Comparison of ENCODE assay signal across 8 cellular contexts in genomic region chr11:57741132-57742086, GRCh38. TPM values are rescaled to one million over a fixed set of nuclear protein-coding genes. Genes with fewer than 3 reads are reported as not detected.
DNase-seq lines count a peak whose midpoint lies in the region; ATAC-seq and TF ChIP-seq lines count a peak whose summit lies in the region.

Gene SELENOH (plus strand): TSS chr11:57741491. CDS start chr11:57741596, 105 bp downstream.

- H3K27me3 Mint-ChIP-seq in IgD-negative memory B cell = no peaks in the 10 kb centered on the region

- no peaks in the 10 kb centered on the region for H3K9me3 Mint-ChIP-seq in IgD-negative memory B cell

- intact Hi-C loops in mucosa of descending colon (cut with DNase I, micrococcal nuclease) = loop anchor here in 1 of 2 donors (5.0 kb wide), 1 partner anchor 61 kb away; no protein-coding TSS in a partner anchor

- H3K36me3 Mint-ChIP-seq in IgD-negative memory B cell = peaks cover 4% of the 10 kb centered on the region

- DNase-seq in DMS 273 treated with DMSO at 0.1 percent for 48 hours (lab: John Stamatoyannopoulos, UW) (peak; percentile 92), OCI-M2 (lab: John Stamatoyannopoulos, UW; ENCODE audit: unreplicated experiment) (peak; percentile 76), activated T-cell treated with anti-CD3 and anti-CD28 coated beads for 48 hours (ENCODE audit: low read depth) (peak; percentile 94), epithelial cell of prostate (ENCODE audit: low read depth, low spot score) (peak; percentile 82), mucosa of descending colon (peak; percentile 95 to 98 (median 97))
- peak; percentile 95 for DNase-seq in stimulated activated CD8-positive, alpha-beta memory T cell treated with anti-CD3 and anti-CD28 coated beads, Interleukin-4, amount 100 ng/mL, for 24 hours (ENCODE audit: low read depth)

- H3K27ac Mint-ChIP-seq in IgD-negative memory B cell = peak within 1 kb of the TSS; percentile 96 to 99 (median 99)

- H3K4me1 Mint-ChIP-seq in IgD-negative memory B cell = peaks cover 12 to 30% (median 21%) of the 10 kb centered on the region in 3 donors

- no peak for TF ChIP-seq CTCF in mucosa of descending colon (IDR thresholded peaks at IDR 0.05)

- peaks cover 11% of the 10 kb centered on the region for H3K4me1 ChIP-seq in mucosa of descending colon (ENCODE audit: low read depth)

- H3K4me3 ChIP-seq in mucosa of descending colon = peak within 1 kb of the TSS; percentile 64

- H3K4me3 Mint-ChIP-seq in IgD-negative memory B cell = peak within 1 kb of the TSS; percentile 95 to 100 (median 98)

- H3K27ac ChIP-seq in epithelial cell of prostate = peak within 1 kb of the TSS; percentile 71

- ATAC-seq in GM21529 (IDR thresholded peaks at IDR 0.05; ENCODE audit: unreplicated experiment) (peak; percentile 91), mucosa of descending colon (peak; percentile 98)

- H3K9me3 ChIP-seq in mucosa of descending colon = no peaks in the 10 kb centered on the region

- H3K36me3 ChIP-seq in mucosa of descending colon (ENCODE audit: low read depth) = no peaks in the 10 kb centered on the region

RNA-seq across cellular contexts. Expression of gene SELENOH, which starts in this region (rescaled TPM):
- polyA plus RNA-seq in IgD-negative memory B cell = 324 TPM
- total RNA-seq in mucosa of descending colon = 10 to 100 TPM; 68.3 to 84.0 (median 79.2) TPM

Comparison
In these comparisons a context has a peak if more than half of its experiments do, and no peak if none do; other contexts are left out.
1. Peak in every context shown above with its lines: DNase-seq, ATAC-seq, H3K4me3 ChIP-seq and H3K27ac ChIP-seq.